13 cellular contexts compared by ENCODE assay signal in genomic region chr9:90830977-90831376, GRCh38. TPM values are rescaled to one million over a fixed set of nuclear protein-coding genes. Genes with fewer than 3 reads are reported as not detected.
A peak's percentile ranks its signal among the peaks of the same experiment; 100 is the strongest.
DNase-seq lines count a peak whose midpoint lies in the region; ATAC-seq, FAIRE-seq and TF ChIP-seq lines count a peak whose summit lies in the region.
"Had no signal": no experiment of that assay in that cellular context is flagged by ENCODE, and none has a peak within 500 bp of the region (broad histone marks: within the 10 kb centered on the region; RNA-seq: fewer than 3 reads in every experiment).

No MANE protein-coding gene starts in this region.

- DNase-seq in GM18507 (ENCODE audit: extremely low spot score, insufficient read length, low read depth) (no peak), OCI-LY7 (ENCODE audit: low spot score) (peak; percentile 95), DMS153 (lab: John Stamatoyannopoulos, UW) (no peak), SW480 (ENCODE audit: low spot score) (no peak), posterior cingulate gyrus (no peak)
- no peak for DNase-seq in activated naive CD8-positive, alpha-beta T cell treated with anti-CD3 and anti-CD28 coated beads for 36 hours
- DNase-seq: brain microvascular endothelial cell; Caco-2; stimulated activated naive CD4-positive, alpha-beta T cell treated with Interleukin-2 at 50 U/mL for 16 hours had no signal

- peak; percentile 99 for FAIRE-seq in GM18507 (lab: Jason Lieb, UNC)

- no TSS peak for BruUV-seq in OCI-LY7 (replicated peaks; lab: Mats Ljungman, UMichigan)

- peak overlapping the region; percentile 91 for H3K27ac ChIP-seq in OCI-LY7 (ENCODE audit: low read depth, low read length, poor library complexity, severe bottlenecking)
- H3K27ac ChIP-seq: brain microvascular endothelial cell had no signal

- ATAC-seq in GM21447 (IDR thresholded peaks at IDR 0.05; ENCODE audit: unreplicated experiment) (peak; percentile 36), HG03432 (IDR thresholded peaks at IDR 0.05; ENCODE audit: unreplicated experiment) (peak; percentile 54)

- peak overlapping the region; percentile 73 for H3K4me3 ChIP-seq in OCI-LY7 (ENCODE audit: low read depth, low read length, poor library complexity, severe bottlenecking)

- peaks cover 91% of the 10 kb centered on the region for H3K79me2 ChIP-seq in OCI-LY7 (ENCODE audit: insufficient read depth, low read depth, low read length)

- CTCF ChIA-PET in OCI-LY7 (lab: Charles Lee; ENCODE audit: unreplicated experiment) = no interaction called here

- H4K20me1 ChIP-seq in OCI-LY7 (ENCODE audit: insufficient read depth, low read length) = no peaks in the 10 kb centered on the region

- TF ChIP-seq CTCF in OCI-LY7 (conservative IDR thresholded peaks at IDR 0.05; ENCODE audit: low read length) = no peak

- POLR2A ChIA-PET in OCI-LY7 (lab: Charles Lee) = interaction anchor here (0.7 to 7.8 kb wide), 5 partner anchors 16 to 1437 kb away, joined by 3 to 94 read pairs (median 4); partner anchors contain the start of gene SYK

- no peaks in the 10 kb centered on the region for H3K9me3 Mint-ChIP-seq in activated naive CD8-positive, alpha-beta T cell treated with anti-CD3 and anti-CD28 coated beads for 36 hours

- no peaks in the 10 kb centered on the region for H3K9me2 ChIP-seq in OCI-LY7 (ENCODE audit: insufficient read depth, low read length)

- H3K4me2 ChIP-seq in OCI-LY7 (ENCODE audit: low read length) = peak overlapping the region; percentile 92

- no peaks in the 10 kb centered on the region for H3K4me1 Mint-ChIP-seq in activated naive CD8-positive, alpha-beta T cell treated with anti-CD3 and anti-CD28 coated beads for 36 hours

- H2AFZ ChIP-seq in OCI-LY7 (ENCODE audit: low read length) = no peak overlapping the region

- H3K36me3 Mint-ChIP-seq in activated naive CD8-positive, alpha-beta T cell treated with anti-CD3 and anti-CD28 coated beads for 36 hours = no peaks in the 10 kb centered on the region

- peaks cover 68% of the 10 kb centered on the region for H3K36me3 ChIP-seq in OCI-LY7 (ENCODE audit: insufficient read depth, low read length)
- H3K36me3 ChIP-seq: brain microvascular endothelial cell had no signal

- peaks cover 90% of the 10 kb centered on the region for H3K4me1 ChIP-seq in OCI-LY7 (ENCODE audit: insufficient read depth, low read length, poor library complexity, severe bottlenecking)
- H3K4me1 ChIP-seq: Caco-2 had no signal

- peaks cover 25% of the 10 kb centered on the region for H3K9me3 ChIP-seq in OCI-LY7 (ENCODE audit: low read length)
- H3K9me3 ChIP-seq: Caco-2 had no signal

- no peak overlapping the region for H3K4me3 Mint-ChIP-seq in activated naive CD8-positive, alpha-beta T cell treated with anti-CD3 and anti-CD28 coated beads for 36 hours

- peaks cover 3% of the 10 kb centered on the region for H3K27me3 Mint-ChIP-seq in activated naive CD8-positive, alpha-beta T cell treated with anti-CD3 and anti-CD28 coated beads for 36 hours

- no peak overlapping the region for H3K27ac Mint-ChIP-seq in activated naive CD8-positive, alpha-beta T cell treated with anti-CD3 and anti-CD28 coated beads for 36 hours

- intact Hi-C loops in OCI-LY7 (cut with micrococcal nuclease; ENCODE audit: unreplicated experiment) (loop anchor here (1.0 to 5.0 kb wide), 3 partner anchors 16 to 51 kb away; partner anchors contain the start of gene SYK), posterior cingulate gyrus (cut with DNase I) (no loop called here)

RNA-seq across cellular contexts. Expression of gene SYK, which starts 29.4 kb away (rescaled TPM):
- 106 and 112 TPM in 2 replicates for total RNA-seq in OCI-LY7 (2014; rRNA removed; shearing (Covaris generic))
- total RNA-seq in OCI-LY7 (2022) = 175 and 201 TPM in 2 replicates
- under 1 TPM; 0.37 to 0.48 TPM for total RNA-seq in activated naive CD8-positive, alpha-beta T cell treated with anti-CD3 and anti-CD28 coated beads for 36 hours
- total RNA-seq: fibroblast of villous mesenchyme, lung microvascular endothelial cell had no signal

Comparison
In these comparisons a context has a peak if more than half of its experiments do, and no peak if none do; other contexts are left out.
1. RNA of gene SYK, which starts 29.4 kb away (total RNA-seq): 106 to 201 TPM in OCI-LY7; 0.37 to 0.48 TPM in activated naive CD8-positive, alpha-beta T cell treated with anti-CD3 and anti-CD28 coated beads for 36 hours; every median in the first group is over 10 times any median in the second.